In genomic region chr9:99231708-99232107, GRCh38 we compare ENCODE assay signal across 11 cellular contexts. TPM values are rescaled to one million over a fixed set of nuclear protein-coding genes. Genes with fewer than 3 reads are reported as not detected.
A peak's percentile ranks its signal among the peaks of the same experiment; 100 is the strongest.
DNase-seq lines count a peak whose midpoint lies in the region; ATAC-seq, FAIRE-seq and TF ChIP-seq lines count a peak whose summit lies in the region.
"Had no signal": no experiment of that assay in that cellular context is flagged by ENCODE, and none has a peak within 500 bp of the region (broad histone marks: within the 10 kb centered on the region; RNA-seq: fewer than 3 reads in every experiment).

No MANE protein-coding gene starts in this region.

- no peaks in the 10 kb centered on the region for H3K9me3 ChIP-seq in OCI-LY3 (ENCODE audit: insufficient read depth, low read length)
- H3K9me3 ChIP-seq in colonic mucosa = no peaks in the 10 kb centered on the region
- no peaks in the 10 kb centered on the region for H3K9me3 ChIP-seq in pancreas
- no peaks in the 10 kb centered on the region for H3K9me3 ChIP-seq in CD4-positive, alpha-beta memory T cell (ENCODE audit: control insufficient read depth in 1 of 2, low read length in 2 of 2)

- peak in 3 of 4 donors; percentile 38 to 72 (median 41) for ATAC-seq in pancreas
- ATAC-seq: T-cell had no signal

- WGBS in pancreas, 2 donors = 81 to 88% methylated on average over 2 of the region's 2 CpGs

- POLR2A ChIA-PET in CD4-positive, alpha-beta memory T cell (lab: Charles Lee; ENCODE audit: partially characterized antibody) = interaction anchor here (0.6 to 4.2 kb wide), 2 partner anchors 10 to 1065 kb away, joined by 4 to 16 read pairs; partner anchors contain the start of genes ALG2 and SEC61B

- no peak for FAIRE-seq in pancreas (lab: Jason Lieb, UNC)
- FAIRE-seq: A204.1 had no signal

- DNase-seq in DMS 273 (lab: John Stamatoyannopoulos, UW; ENCODE audit: unreplicated experiment) (peak; percentile 44), DMS 273 treated with DMSO at 0.1 percent for 48 hours (lab: John Stamatoyannopoulos, UW) (no peak), colonic mucosa (no peak), pancreas (no peak), SIG-M5 (lab: John Stamatoyannopoulos, UW) (no peak)
- DNase-seq in stimulated activated naive CD4-positive, alpha-beta T cell treated with Interleukin-2 at 50 U/mL for 16 hours (lab: John Stamatoyannopoulos, UW) = no peak
- no peak for DNase-seq in CD4-positive, alpha-beta memory T cell

- H3K27me3 Mint-ChIP-seq in CD4-positive, alpha-beta memory T cell = no peaks in the 10 kb centered on the region
- H3K27me3 Mint-ChIP-seq: T-cell had no signal

- no peaks in the 10 kb centered on the region for H3K27me3 ChIP-seq in OCI-LY3 (ENCODE audit: low read depth, low read length)
- H3K27me3 ChIP-seq in colonic mucosa = no peaks in the 10 kb centered on the region
- no peaks in the 10 kb centered on the region for H3K27me3 ChIP-seq in pancreas
- H3K27me3 ChIP-seq in CD4-positive, alpha-beta memory T cell (ENCODE audit: insufficient read depth, low read length) = no peaks in the 10 kb centered on the region

- peaks cover 5 to 14% (median 9%) of the 10 kb centered on the region in 4 donors for H3K4me1 Mint-ChIP-seq in CD4-positive, alpha-beta memory T cell

- peak overlapping the region; percentile 52 for H3K4me2 ChIP-seq in OCI-LY3 (ENCODE audit: low read length)

- peaks cover 45 to 64% of the 10 kb centered on the region in 2 donors for H3K36me3 Mint-ChIP-seq in CD4-positive, alpha-beta memory T cell

- H3K4me1 ChIP-seq in OCI-LY3 (ENCODE audit: low read length) (peaks cover 81% of the 10 kb centered on the region), colonic mucosa (no peaks in the 10 kb centered on the region), pancreas (peaks cover 0 to 6% (median 4%) of the 10 kb centered on the region in 3 donors)
- no peaks in the 10 kb centered on the region for H3K4me1 ChIP-seq in CD4-positive, alpha-beta memory T cell (ENCODE audit: insufficient read depth, low read length)

- H3K4me3 ChIP-seq in OCI-LY3 (ENCODE audit: low read length) (no peak overlapping the region), colonic mucosa (no peak overlapping the region), pancreas (no peak overlapping the region)
- no peak overlapping the region for H3K4me3 ChIP-seq in CD4-positive, alpha-beta memory T cell (ENCODE audit: low read length in 2 of 2)
- H3K4me3 ChIP-seq: lung had no signal

- no peaks in the 10 kb centered on the region for H3K9me3 Mint-ChIP-seq in CD4-positive, alpha-beta memory T cell
- H3K9me3 Mint-ChIP-seq: T-cell had no signal

- H2AFZ ChIP-seq in OCI-LY3 (ENCODE audit: low read depth, low read length) = no peak overlapping the region

- H3K27ac ChIP-seq in OCI-LY3 (ENCODE audit: low read length) (peak overlapping the region; percentile 96), colonic mucosa (no peak overlapping the region), pancreas (no peak overlapping the region)
- no peak overlapping the region for H3K27ac ChIP-seq in CD4-positive, alpha-beta memory T cell (ENCODE audit: low read depth, low read length)

- H3K36me3 ChIP-seq in OCI-LY3 (replicated peaks; ENCODE audit: low read depth, low read length) (peaks cover 66% of the 10 kb centered on the region), colonic mucosa (peaks cover 14% of the 10 kb centered on the region), pancreas (peaks cover 3 to 45% (median 16%) of the 10 kb centered on the region in 3 donors)
- peaks cover 22% of the 10 kb centered on the region for H3K36me3 ChIP-seq in CD4-positive, alpha-beta memory T cell (ENCODE audit: insufficient read depth, low read length)

- H3K9ac ChIP-seq in OCI-LY3 (ENCODE audit: low read length) (peak overlapping the region; percentile 29; the same call in 1 of the 2 replicates), colonic mucosa (ENCODE audit: low read depth in 2 of 2, low read length in 2 of 2) (no peak overlapping the region)

- peaks cover 8% of the 10 kb centered on the region; the same call in 1 of the 2 replicates for H4K20me1 ChIP-seq in OCI-LY3 (ENCODE audit: insufficient read depth, low read length)

- peak overlapping the region in 1 of 7 donors; percentile 19 for H3K27ac Mint-ChIP-seq in CD4-positive, alpha-beta memory T cell
- H3K27ac Mint-ChIP-seq: T-cell had no signal

- peaks cover 72% of the 10 kb centered on the region for H3K79me2 ChIP-seq in OCI-LY3 (ENCODE audit: low read length)

- no peak overlapping the region for H3K4me3 Mint-ChIP-seq in CD4-positive, alpha-beta memory T cell
- H3K4me3 Mint-ChIP-seq: T-cell had no signal

- intact Hi-C loops in colonic mucosa (cut with DNase I) = no loop called here
- intact Hi-C loops in pancreas (cut with DNase I) = no loop called here
- intact Hi-C loops in CD4-positive, alpha-beta memory T cell (cut with micrococcal nuclease) = no loop called here

- TF ChIP-seq CTCF in OCI-LY3 (IDR thresholded peaks at IDR 0.05; ENCODE audit: low read depth, low read length) (peak; percentile 97), colonic mucosa (IDR thresholded peaks at IDR 0.05) (peak; percentile 36), pancreas (IDR thresholded peaks at IDR 0.05) (peak in 2 of 4 donors; percentile 10 to 26)

- CTCF ChIA-PET in CD4-positive, alpha-beta memory T cell (lab: Charles Lee; ENCODE audit: partially characterized antibody) = interaction anchor here (1.2 to 2.3 kb wide), 6 partner anchors 9 to 47 kb away, joined by 3 to 12 read pairs (median 4); partner anchors contain the start of genes ALG2 and SEC61B

RNA-seq across cellular contexts. Expression of gene SEC61B, which starts 9.6 kb away (rescaled TPM):
- total RNA-seq in colonic mucosa (100 to 1,000 TPM; 126 to 166 TPM), pancreas (100 to 1,000 TPM; 117 to 191 (median 139) TPM)
- polyA plus RNA-seq in pancreas = 100 to 1,000 TPM; 251 to 355 TPM
- total RNA-seq in CD4-positive, alpha-beta memory T cell = 100 to 1,000 TPM; 101 to 106 TPM
- polyA plus RNA-seq in CD4-positive, alpha-beta memory T cell = 100 to 1,000 TPM; 389 to 532 TPM

RNA-seq across cellular contexts. Expression of gene ALG2, which starts 10.0 kb away (rescaled TPM):
- total RNA-seq in colonic mucosa (10 to 100 TPM; 33.7 to 43.3 TPM), pancreas (10 to 100 TPM; 24.9 to 30.6 (median 28.0) TPM)
- polyA plus RNA-seq in pancreas = 10 to 100 TPM; 17.9 to 35.6 TPM
- total RNA-seq in CD4-positive, alpha-beta memory T cell = 10 to 100 TPM; 39.1 to 39.8 TPM
- polyA plus RNA-seq in CD4-positive, alpha-beta memory T cell = 10 to 100 TPM; 35.3 to 36.8 TPM
